In genomic region chr7:40833541-40834234, GRCh38 we compare ENCODE assay signal across 13 cellular contexts.
DNase-seq lines count a peak whose midpoint lies in the region; TF ChIP-seq lines count a peak whose summit lies in the region.
"Had no signal": no experiment of that assay in that cellular context is flagged by ENCODE, and none has a peak within 500 bp of the region (broad histone marks: within the 10 kb centered on the region; RNA-seq: fewer than 3 reads in every experiment).

No MANE protein-coding gene starts in this region.

- no peak for DNase-seq in AG04450 (ENCODE audit: low read depth, low spot score)
- DNase-seq in HPDE6-E6E7 (ENCODE audit: extremely low spot score): peak; percentile 23
- peak; percentile 40 for DNase-seq in germinal center (ENCODE audit: low spot score)
- DNase-seq in islet precursor cell: no peak
- no peak for DNase-seq in SK-N-DZ (ENCODE audit: low spot score)
- DNase-seq in activated CD4-positive, alpha-beta T cell treated with anti-CD3 and anti-CD28 coated beads for 1 hour: no peak
- no peak for DNase-seq in T-helper 2 cell treated with Interferon-gamma antibody and Interleukin-4, amounts not matched to agents 5 μg/mL and 100 μg/mL, for 36 hours (ENCODE audit: low spot score)
- DNase-seq: activated CD4-positive, alpha-beta T cell treated with anti-CD3 and anti-CD28 coated beads for 4 hours; activated gamma-delta T cell treated with Interleukin-2 at 50 U/mL for 16 hours; NCI-H1417 treated with DMSO at 0.1 percent for 48 hours; occipital lobe had no signal

- no peak overlapping the region for H3K27ac Mint-ChIP-seq in T-helper 2 cell treated with Interferon-gamma antibody and Interleukin-4, amounts not matched to agents 5 μg/mL and 100 μg/mL, for 36 hours

- H3K27me3 ChIP-seq in AG04450 (ENCODE audit: control insufficient read depth, insufficient read depth, low read length): no peaks in the 10 kb centered on the region
- H3K27me3 ChIP-seq: BLaER1 treated with 17β-estradiol and CSF1 and Interleukin-3, amounts not matched to agents 10 nM and 100 nM had no signal

- no peak overlapping the region for H3K4me3 Mint-ChIP-seq in T-helper 2 cell treated with Interferon-gamma antibody and Interleukin-4, amounts not matched to agents 5 μg/mL and 100 μg/mL, for 36 hours

- TF ChIP-seq CTCF in AG04450 (IDR thresholded peaks at IDR 0.05; ENCODE audit: low read depth, low read length) (peak; percentile 46), WI38 (IDR thresholded peaks at IDR 0.05; ENCODE audit: low read depth, low read length) (peak; percentile 21; the same call in 1 of the 2 replicates)

- CTCF ChIA-PET in AG04450 (lab: Charles Lee): interaction anchor here (0.8 to 1.2 kb wide), 3 partner anchors 9 to 862 kb away, joined by 3 read pairs; no protein-coding TSS in a partner anchor

- no peaks in the 10 kb centered on the region for H3K27me3 Mint-ChIP-seq in T-helper 2 cell treated with Interferon-gamma antibody and Interleukin-4, amounts not matched to agents 5 μg/mL and 100 μg/mL, for 36 hours (ENCODE audit: low read depth)

- H3K9me3 Mint-ChIP-seq in T-helper 2 cell treated with Interferon-gamma antibody and Interleukin-4, amounts not matched to agents 5 μg/mL and 100 μg/mL, for 36 hours: no peaks in the 10 kb centered on the region

- POLR2A ChIA-PET in AG04450 (lab: Yijun Ruan, JAX): no interaction called here

- no peak overlapping the region for H3K27ac ChIP-seq in AG04450 (ENCODE audit: low read depth, low read length)
- H3K27ac ChIP-seq: BLaER1 treated with 17β-estradiol and CSF1 and Interleukin-3, amounts not matched to agents 10 nM and 100 nM had no signal

- no peaks in the 10 kb centered on the region for H3K36me3 Mint-ChIP-seq in T-helper 2 cell treated with Interferon-gamma antibody and Interleukin-4, amounts not matched to agents 5 μg/mL and 100 μg/mL, for 36 hours (ENCODE audit: low read depth)

- no peaks in the 10 kb centered on the region for H3K9me3 ChIP-seq in AG04450 (ENCODE audit: control insufficient read depth, insufficient read depth, low read length)

- H3K4me3 ChIP-seq in AG04450 (ENCODE audit: low read depth, low read length) (no peak overlapping the region), WI38 (ENCODE audit: low read depth, low read length) (no peak overlapping the region)
- H3K4me3 ChIP-seq: BLaER1 treated with 17β-estradiol and CSF1 and Interleukin-3, amounts not matched to agents 10 nM and 100 nM had no signal

- H3K4me1 Mint-ChIP-seq in T-helper 2 cell treated with Interferon-gamma antibody and Interleukin-4, amounts not matched to agents 5 μg/mL and 100 μg/mL, for 36 hours (ENCODE audit: low read depth): no peaks in the 10 kb centered on the region

Comparison
In these comparisons a context has a peak if more than half of its experiments do, and no peak if none do; other contexts are left out.
1. DNase-seq: peak in HPDE6-E6E7 (single experiment) and germinal center (single experiment); none in AG04450 (single experiment), islet precursor cell (single experiment), SK-N-DZ (single experiment), activated CD4-positive, alpha-beta T cell treated with anti-CD3 and anti-CD28 coated beads for 1 hour (single experiment) and T-helper 2 cell treated with Interferon-gamma antibody and Interleukin-4, amounts not matched to agents 5 μg/mL and 100 μg/mL, for 36 hours (single experiment).